1 cellular context compared by ENCODE assay signal in the genomic region with DNA sequence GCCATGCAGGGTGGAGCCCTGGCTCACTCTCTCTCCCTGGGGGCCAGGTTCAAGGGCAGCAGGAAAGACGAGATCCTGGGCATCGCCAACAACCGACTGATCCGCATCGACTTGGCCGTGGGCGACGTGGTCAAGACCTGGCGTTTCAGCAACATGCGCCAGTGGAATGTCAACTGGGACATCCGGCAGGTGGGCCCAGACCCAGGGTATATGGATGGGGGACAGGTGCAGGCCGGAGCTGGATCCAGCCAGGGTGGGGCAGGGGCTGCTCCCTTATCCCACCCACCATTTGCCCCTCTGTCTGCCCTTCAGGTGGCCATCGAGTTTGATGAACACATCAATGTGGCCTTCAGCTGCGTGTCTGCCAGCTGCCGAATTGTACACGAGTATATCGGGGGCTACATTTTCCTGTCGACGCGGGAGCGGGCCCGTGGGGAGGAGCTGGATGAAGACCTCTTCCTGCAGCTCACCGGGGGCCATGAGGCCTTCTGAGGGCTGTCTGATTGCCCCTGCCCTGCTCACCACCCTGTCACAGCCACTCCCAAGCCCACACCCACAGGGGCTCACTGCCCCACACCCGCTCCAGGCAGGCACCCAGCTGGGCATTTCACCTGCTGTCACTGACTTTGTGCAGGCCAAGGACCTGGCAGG.
TF ChIP-seq lines count a peak whose summit lies in the region.

No MANE protein-coding gene starts in this region.

TF ChIP-seq in K562, 482 proteins besides CTCF, POLR2A, EP300 and RAD21 (continued from another document):
- no peak; the same call in 1 of the 2 replicates for TF ChIP-seq MYNN (IDR thresholded peaks at IDR 0.05)
- TF ChIP-seq MYNN (CRISPR knock-in tag; IDR thresholded peaks at IDR 0.05), result no peak
- TF ChIP-seq MAFG (tag; conservative IDR thresholded peaks at IDR 0.05), result no peak
- TF ChIP-seq SUPT5H (IDR thresholded peaks at IDR 0.05), result peak; percentile 57
- TF ChIP-seq, protein P1, sequence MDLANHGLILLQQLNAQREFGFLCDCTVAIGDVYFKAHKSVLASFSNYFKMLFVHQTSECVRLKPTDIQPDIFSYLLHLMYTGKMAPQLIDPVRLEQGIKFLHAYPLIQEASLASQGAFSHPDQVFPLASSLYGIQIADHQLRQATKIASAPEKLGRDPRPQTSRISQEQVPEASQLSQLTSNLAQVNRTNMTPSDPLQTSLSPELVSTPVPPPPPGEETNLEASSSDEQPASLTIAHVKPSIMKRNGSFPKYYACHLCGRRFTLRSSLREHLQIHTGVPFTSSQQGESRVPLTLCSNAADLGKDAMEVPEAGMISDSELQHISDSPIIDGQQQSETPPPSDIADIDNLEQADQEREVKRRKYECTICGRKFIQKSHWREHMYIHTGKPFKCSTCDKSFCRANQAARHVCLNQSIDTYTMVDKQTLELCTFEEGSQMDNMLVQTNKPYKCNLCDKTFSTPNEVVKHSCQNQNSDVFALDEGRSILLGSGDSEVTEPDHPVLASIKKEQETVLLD (IDR thresholded peaks at IDR 0.05), result no peak
- TF ChIP-seq BDP1 (IDR thresholded peaks at IDR 0.05; ENCODE audit: insufficient read depth, insufficient read length), result no peak
- TF ChIP-seq PTBP1 (IDR thresholded peaks at IDR 0.05; ENCODE audit: low read depth, low read length), result no peak
- TF ChIP-seq, protein P2, sequence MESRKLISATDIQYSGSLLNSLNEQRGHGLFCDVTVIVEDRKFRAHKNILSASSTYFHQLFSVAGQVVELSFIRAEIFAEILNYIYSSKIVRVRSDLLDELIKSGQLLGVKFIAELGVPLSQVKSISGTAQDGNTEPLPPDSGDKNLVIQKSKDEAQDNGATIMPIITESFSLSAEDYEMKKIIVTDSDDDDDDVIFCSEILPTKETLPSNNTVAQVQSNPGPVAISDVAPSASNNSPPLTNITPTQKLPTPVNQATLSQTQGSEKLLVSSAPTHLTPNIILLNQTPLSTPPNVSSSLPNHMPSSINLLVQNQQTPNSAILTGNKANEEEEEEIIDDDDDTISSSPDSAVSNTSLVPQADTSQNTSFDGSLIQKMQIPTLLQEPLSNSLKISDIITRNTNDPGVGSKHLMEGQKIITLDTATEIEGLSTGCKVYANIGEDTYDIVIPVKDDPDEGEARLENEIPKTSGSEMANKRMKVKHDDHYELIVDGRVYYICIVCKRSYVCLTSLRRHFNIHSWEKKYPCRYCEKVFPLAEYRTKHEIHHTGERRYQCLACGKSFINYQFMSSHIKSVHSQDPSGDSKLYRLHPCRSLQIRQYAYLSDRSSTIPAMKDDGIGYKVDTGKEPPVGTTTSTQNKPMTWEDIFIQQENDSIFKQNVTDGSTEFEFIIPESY (CRISPR knock-in tag; IDR thresholded peaks at IDR 0.05), result peak; percentile 72
- TF ChIP-seq, protein P3, sequence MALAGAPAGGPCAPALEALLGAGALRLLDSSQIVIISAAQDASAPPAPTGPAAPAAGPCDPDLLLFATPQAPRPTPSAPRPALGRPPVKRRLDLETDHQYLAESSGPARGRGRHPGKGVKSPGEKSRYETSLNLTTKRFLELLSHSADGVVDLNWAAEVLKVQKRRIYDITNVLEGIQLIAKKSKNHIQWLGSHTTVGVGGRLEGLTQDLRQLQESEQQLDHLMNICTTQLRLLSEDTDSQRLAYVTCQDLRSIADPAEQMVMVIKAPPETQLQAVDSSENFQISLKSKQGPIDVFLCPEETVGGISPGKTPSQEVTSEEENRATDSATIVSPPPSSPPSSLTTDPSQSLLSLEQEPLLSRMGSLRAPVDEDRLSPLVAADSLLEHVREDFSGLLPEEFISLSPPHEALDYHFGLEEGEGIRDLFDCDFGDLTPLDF (CRISPR knock-in tag; IDR thresholded peaks at IDR 0.05), result no peak
- no peak for TF ChIP-seq HDAC2 (IDR thresholded peaks at IDR 0.05)
- TF ChIP-seq DNMT1 (IDR thresholded peaks at IDR 0.05), result no peak
- TF ChIP-seq RBM22 (IDR thresholded peaks at IDR 0.05; ENCODE audit: low read depth, low read length, poor library complexity, severe bottlenecking), result peak; percentile 62
- TF ChIP-seq FOSL1 (tag; conservative IDR thresholded peaks at IDR 0.05), result no peak
- peak; percentile 83 for TF ChIP-seq POLR2G (IDR thresholded peaks at IDR 0.05; ENCODE audit: low read depth, low read length)
- TF ChIP-seq CBFA2T2 (conservative IDR thresholded peaks at IDR 0.05), result no peak
- 0 out of 2 replicates have a peak, but pooled peaks have one; percentile 12 for TF ChIP-seq POLR2AphosphoS5 (IDR thresholded peaks at IDR 0.05; ENCODE audit: control insufficient read depth, insufficient read depth, low read depth, low read length)
- no peak for TF ChIP-seq IRF2 (CRISPR knock-in tag; IDR thresholded peaks at IDR 0.05)
- TF ChIP-seq ZNF696 (CRISPR knock-in tag; conservative IDR thresholded peaks at IDR 0.05), result no peak
- TF ChIP-seq TRIM28 (IDR thresholded peaks at IDR 0.05), result no peak
- TF ChIP-seq, protein P4, sequence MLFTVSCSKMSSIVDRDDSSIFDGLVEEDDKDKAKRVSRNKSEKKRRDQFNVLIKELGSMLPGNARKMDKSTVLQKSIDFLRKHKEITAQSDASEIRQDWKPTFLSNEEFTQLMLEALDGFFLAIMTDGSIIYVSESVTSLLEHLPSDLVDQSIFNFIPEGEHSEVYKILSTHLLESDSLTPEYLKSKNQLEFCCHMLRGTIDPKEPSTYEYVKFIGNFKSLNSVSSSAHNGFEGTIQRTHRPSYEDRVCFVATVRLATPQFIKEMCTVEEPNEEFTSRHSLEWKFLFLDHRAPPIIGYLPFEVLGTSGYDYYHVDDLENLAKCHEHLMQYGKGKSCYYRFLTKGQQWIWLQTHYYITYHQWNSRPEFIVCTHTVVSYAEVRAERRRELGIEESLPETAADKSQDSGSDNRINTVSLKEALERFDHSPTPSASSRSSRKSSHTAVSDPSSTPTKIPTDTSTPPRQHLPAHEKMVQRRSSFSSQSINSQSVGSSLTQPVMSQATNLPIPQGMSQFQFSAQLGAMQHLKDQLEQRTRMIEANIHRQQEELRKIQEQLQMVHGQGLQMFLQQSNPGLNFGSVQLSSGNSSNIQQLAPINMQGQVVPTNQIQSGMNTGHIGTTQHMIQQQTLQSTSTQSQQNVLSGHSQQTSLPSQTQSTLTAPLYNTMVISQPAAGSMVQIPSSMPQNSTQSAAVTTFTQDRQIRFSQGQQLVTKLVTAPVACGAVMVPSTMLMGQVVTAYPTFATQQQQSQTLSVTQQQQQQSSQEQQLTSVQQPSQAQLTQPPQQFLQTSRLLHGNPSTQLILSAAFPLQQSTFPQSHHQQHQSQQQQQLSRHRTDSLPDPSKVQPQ (CRISPR knock-in tag; IDR thresholded peaks at IDR 0.05; ENCODE audit: borderline replicate concordance), result no peak
- no peak for TF ChIP-seq DMBX1 (CRISPR knock-in tag; IDR thresholded peaks at IDR 0.05; ENCODE audit: borderline replicate concordance)
TF ChIP-seq in K562: peak in this region for 9.
